In genomic region chr16:4416200-4417032, GRCh38 we compare ENCODE assay signal across 8 cellular contexts. TPM values are rescaled to one million over a fixed set of nuclear protein-coding genes. Genes with fewer than 3 reads are reported as not detected.
DNase-seq lines count a peak whose midpoint lies in the region; ATAC-seq lines count a peak whose summit lies in the region.

CORO7 (minus strand) TSS chr16:4416596; CDS start chr16:4416518, 78 bp downstream.

- H3K27me3 ChIP-seq in HUES48 (ENCODE audit: control insufficient read depth, insufficient read depth, low read length) (no peaks in the 10 kb centered on the region), endocrine pancreas (ENCODE audit: control insufficient read depth, insufficient read depth, low read length) (no peaks in the 10 kb centered on the region)

- DNase-seq in COR-L47 (lab: John Stamatoyannopoulos, UW) (peak; percentile 94), NOMO-1 treated with dmso at 0.1 percent for 144 hours (lab: John Stamatoyannopoulos, UW; ENCODE audit: unreplicated experiment) (peak; percentile 93), mesenteric fat pad (ENCODE audit: low spot score) (peak; percentile 99)
- DNase-seq in activated CD8-positive, alpha-beta memory T cell treated with anti-CD3 and anti-CD28 coated beads, Interleukin-2, amount 10 ng/mL, durations not matched to agents 7 days and 5 days = peak; percentile 99
- peak; percentile 97 for DNase-seq in stimulated activated CD8-positive, alpha-beta memory T cell treated with anti-CD3 and anti-CD28 coated beads, Interleukin-15, amount 100 ng/mL, for 1 hour (ENCODE audit: low read depth)

- ATAC-seq in GM21381 (IDR thresholded peaks at IDR 0.05; ENCODE audit: unreplicated experiment) = peak; percentile 66
- peak; percentile 79 for ATAC-seq in activated CD8-positive, alpha-beta memory T cell treated with anti-CD3 and anti-CD28 coated beads, Interleukin-2, amount 10 ng/mL, durations not matched to agents 7 days and 5 days

- CTCF ChIA-PET in activated CD8-positive, alpha-beta memory T cell treated with anti-CD3 and anti-CD28 coated beads, Interleukin-2, amount 10 ng/mL, durations not matched to agents 7 days and 5 days (lab: Charles Lee) = interaction anchor here (0.7 to 9.2 kb wide), 13 partner anchors 11 to 207 kb away, joined by 3 to 51 read pairs (median 4); partner anchors contain the start of gene HMOX2

- peak within 1 kb of the TSS; percentile 92 for H3K27ac Mint-ChIP-seq in activated CD8-positive, alpha-beta memory T cell treated with anti-CD3 and anti-CD28 coated beads, Interleukin-2, amount 10 ng/mL, durations not matched to agents 7 days and 5 days

- H3K4me1 ChIP-seq in HUES48 (ENCODE audit: control insufficient read depth, insufficient read depth, low read length) (peaks cover 3% of the 10 kb centered on the region; the same call in 1 of the 2 replicates), endocrine pancreas (ENCODE audit: control insufficient read depth, insufficient read depth, low read length) (no peaks in the 10 kb centered on the region)

- H3K4me1 Mint-ChIP-seq in activated CD8-positive, alpha-beta memory T cell treated with anti-CD3 and anti-CD28 coated beads, Interleukin-2, amount 10 ng/mL, durations not matched to agents 7 days and 5 days = peaks cover 41% of the 10 kb centered on the region

- H3K4me3 ChIP-seq in HUES48 (ENCODE audit: low read depth, low read length) (peak within 1 kb of the TSS; percentile 86), endocrine pancreas (ENCODE audit: control insufficient read depth, insufficient read depth, low read length) (peak within 1 kb of the TSS; percentile 58)

- no peaks in the 10 kb centered on the region for H3K9me3 ChIP-seq in HUES48 (ENCODE audit: control insufficient read depth, insufficient read depth, low read length)
- no peaks in the 10 kb centered on the region for H3K9me3 ChIP-seq in endocrine pancreas (ENCODE audit: control insufficient read depth, low read length)

- H3K9me3 Mint-ChIP-seq in activated CD8-positive, alpha-beta memory T cell treated with anti-CD3 and anti-CD28 coated beads, Interleukin-2, amount 10 ng/mL, durations not matched to agents 7 days and 5 days (ENCODE audit: low read depth) = no peaks in the 10 kb centered on the region

- H3K27ac ChIP-seq in HUES48 (ENCODE audit: low read depth, low read length) = no peak within 1 kb of the TSS

- peaks cover 24% of the 10 kb centered on the region for H3K36me3 Mint-ChIP-seq in activated CD8-positive, alpha-beta memory T cell treated with anti-CD3 and anti-CD28 coated beads, Interleukin-2, amount 10 ng/mL, durations not matched to agents 7 days and 5 days

- H3K27me3 Mint-ChIP-seq in activated CD8-positive, alpha-beta memory T cell treated with anti-CD3 and anti-CD28 coated beads, Interleukin-2, amount 10 ng/mL, durations not matched to agents 7 days and 5 days = no peaks in the 10 kb centered on the region

- H3K36me3 ChIP-seq in HUES48 (ENCODE audit: control insufficient read depth, insufficient read depth, low read length) (peaks cover 8% of the 10 kb centered on the region; the same call in 1 of the 2 replicates), endocrine pancreas (ENCODE audit: control insufficient read depth, insufficient read depth, low read length) (no peaks in the 10 kb centered on the region)

- H3K9ac ChIP-seq in HUES48 (ENCODE audit: low read depth, low read length) = peak within 1 kb of the TSS; percentile 30; the same call in 1 of the 2 replicates
- peak within 1 kb of the TSS; percentile 87 for H3K9ac ChIP-seq in endocrine pancreas (ENCODE audit: control insufficient read depth, insufficient read depth, low read length)

- H3K4me3 Mint-ChIP-seq in activated CD8-positive, alpha-beta memory T cell treated with anti-CD3 and anti-CD28 coated beads, Interleukin-2, amount 10 ng/mL, durations not matched to agents 7 days and 5 days = peak within 1 kb of the TSS; percentile 90

RNA-seq across cellular contexts. Expression of gene CORO7, which starts in this region (rescaled TPM):
- total RNA-seq in activated CD8-positive, alpha-beta memory T cell treated with anti-CD3 and anti-CD28 coated beads, Interleukin-2, amount 10 ng/mL, durations not matched to agents 7 days and 5 days = 100 to 1,000 TPM; 142 to 246 TPM
- 45.0 TPM for total RNA-seq in mesenteric fat pad
